ENCODE assay signal across 1 cellular context in the genomic region with DNA sequence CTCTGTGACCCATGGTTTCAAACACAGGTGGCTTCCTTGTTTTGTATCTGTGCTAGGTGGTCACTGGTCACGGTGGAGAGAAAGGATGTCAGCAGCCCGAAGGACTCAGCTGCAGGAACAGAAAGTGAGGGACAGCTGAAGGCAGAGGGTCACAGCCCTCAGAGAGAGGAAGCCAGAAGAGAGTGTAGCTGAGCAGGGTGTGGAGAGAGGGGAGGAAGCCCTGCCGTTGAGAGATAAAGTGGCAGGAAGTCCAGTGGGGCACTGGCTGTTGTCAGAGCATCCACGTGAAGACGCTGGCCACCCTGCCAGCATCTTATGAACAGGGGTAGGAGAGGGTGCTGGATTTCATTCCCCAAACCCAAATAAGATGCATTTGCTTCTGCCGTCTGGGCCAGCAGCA.
TF ChIP-seq lines count a peak whose summit lies in the region.

No MANE protein-coding gene starts in this region.

TF ChIP-seq in GM12878, 131 proteins besides CTCF, POLR2A, EP300 and RAD21:
- TF ChIP-seq BACH1 (IDR thresholded peaks at IDR 0.05; ENCODE audit: borderline replicate concordance) (no peak), CEBPB (IDR thresholded peaks at IDR 0.05; ENCODE audit: borderline replicate concordance in 1 of 2, low read depth in 2 of 2, low read length in 2 of 2) (no peak)
- TF ChIP-seq, protein P1, sequence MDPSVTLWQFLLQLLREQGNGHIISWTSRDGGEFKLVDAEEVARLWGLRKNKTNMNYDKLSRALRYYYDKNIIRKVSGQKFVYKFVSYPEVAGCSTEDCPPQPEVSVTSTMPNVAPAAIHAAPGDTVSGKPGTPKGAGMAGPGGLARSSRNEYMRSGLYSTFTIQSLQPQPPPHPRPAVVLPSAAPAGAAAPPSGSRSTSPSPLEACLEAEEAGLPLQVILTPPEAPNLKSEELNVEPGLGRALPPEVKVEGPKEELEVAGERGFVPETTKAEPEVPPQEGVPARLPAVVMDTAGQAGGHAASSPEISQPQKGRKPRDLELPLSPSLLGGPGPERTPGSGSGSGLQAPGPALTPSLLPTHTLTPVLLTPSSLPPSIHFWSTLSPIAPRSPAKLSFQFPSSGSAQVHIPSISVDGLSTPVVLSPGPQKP (IDR thresholded peaks at IDR 0.05; ENCODE audit: low read depth, low read length): no peak
